1 cellular context compared by ENCODE assay signal in genomic region chr1:206511362-206512064, GRCh38.
TF ChIP-seq lines count a peak whose summit lies in the region.

No MANE protein-coding gene starts in this region.

TF ChIP-seq in K562, 482 proteins besides CTCF, POLR2A, EP300 and RAD21 (continued from another document):
- TF ChIP-seq HINFP (tag; conservative IDR thresholded peaks at IDR 0.05; ENCODE audit: low read depth) (no peak), DEAF1 (CRISPR knock-in tag; IDR thresholded peaks at IDR 0.05) (no peak), CGGBP1 (CRISPR knock-in tag; IDR thresholded peaks at IDR 0.05) (no peak), FOXK1 (CRISPR knock-in tag; IDR thresholded peaks at IDR 0.05; ENCODE audit: borderline replicate concordance) (peak; percentile 50; the same call in 1 of the 2 replicates), NR2C2 (CRISPR knock-in tag; IDR thresholded peaks at IDR 0.05) (no peak), NR2C2 (tag; IDR thresholded peaks at IDR 0.05) (no peak), ARID4B (CRISPR knock-in tag; IDR thresholded peaks at IDR 0.05) (no peak), BRD4 (IDR thresholded peaks at IDR 0.05) (no peak), TFAP4 (CRISPR knock-in tag; IDR thresholded peaks at IDR 0.05; ENCODE audit: borderline replicate concordance) (peak; percentile 40; the same call in 1 of the 2 replicates), ELF2 (CRISPR knock-in tag; IDR thresholded peaks at IDR 0.05) (no peak), BRF1 (IDR thresholded peaks at IDR 0.05; ENCODE audit: borderline replicate concordance, extremely low read depth, insufficient read length) (no peak), POLR2H (tag; IDR thresholded peaks at IDR 0.05; ENCODE audit: low read depth) (no peak), KAT2B (IDR thresholded peaks at IDR 0.05; ENCODE audit: low read depth, low read length) (no peak), GATA2 (CRISPR knock-in tag; IDR thresholded peaks at IDR 0.05) (no peak), CAMTA2 (CRISPR knock-in tag; conservative IDR thresholded peaks at IDR 0.05) (no peak)
TF ChIP-seq in K562: peak in this region for 3.
